In genomic region chr16:48447940-48448536, GRCh38 we compare ENCODE assay signal across 1 cellular context.
TF ChIP-seq lines count a peak whose summit lies in the region.

No MANE protein-coding gene starts in this region.

TF ChIP-seq in HepG2, 621 proteins besides CTCF, POLR2A, EP300 and RAD21 (continued from another document and continues in another):
- TF ChIP-seq ARID5B (CRISPR knock-in tag; IDR thresholded peaks at IDR 0.05) (peak; percentile 78), RBAK (CRISPR knock-in tag; IDR thresholded peaks at IDR 0.05) (no peak), MYPOP (CRISPR knock-in tag; IDR thresholded peaks at IDR 0.05) (no peak), KMT2A (CRISPR knock-in tag; IDR thresholded peaks at IDR 0.05) (no peak), BHLHE40 (IDR thresholded peaks at IDR 0.05; ENCODE audit: low read length) (no peak), MBNL3 (CRISPR knock-in tag; conservative IDR thresholded peaks at IDR 0.05) (no peak), MED8 (CRISPR knock-in tag; IDR thresholded peaks at IDR 0.05; ENCODE audit: insufficient replicate concordance) (no peak), ZNF709 (CRISPR knock-in tag; IDR thresholded peaks at IDR 0.05) (no peak), RBFOX2 (IDR thresholded peaks at IDR 0.05; ENCODE audit: low read depth, low read length) (no peak), ZNF160 (CRISPR knock-in tag; IDR thresholded peaks at IDR 0.05) (peak; percentile 56; the same call in 1 of the 2 replicates), SPEN (CRISPR knock-in tag; IDR thresholded peaks at IDR 0.05; ENCODE audit: low read depth) (peak; percentile 63; the same call in 1 of the 2 replicates), MTA3 (CRISPR knock-in tag; IDR thresholded peaks at IDR 0.05) (no peak), TRIM24 (CRISPR knock-in tag; IDR thresholded peaks at IDR 0.05) (0 out of 2 replicates have a peak, but pooled peaks have one; percentile 35), MTF1 (CRISPR knock-in tag; IDR thresholded peaks at IDR 0.05) (no peak), ZNF788 (CRISPR knock-in tag; IDR thresholded peaks at IDR 0.05; ENCODE audit: borderline replicate concordance) (no peak; the same call in 1 of the 2 replicates), HMGXB4 (CRISPR knock-in tag; IDR thresholded peaks at IDR 0.05; ENCODE audit: borderline replicate concordance in 1 of 2, low read depth in 1 of 2) (no peak; a peak in 1 of 4 replicates), MAFK (conservative IDR thresholded peaks at IDR 0.05 in 1 of 2, IDR thresholded peaks at IDR 0.05 in 1 of 2; ENCODE audit: low read length in 2 of 2) (no peak), NR2F2 (IDR thresholded peaks at IDR 0.05; ENCODE audit: borderline replicate concordance, low read depth) (no peak), KLF12 (CRISPR knock-in tag; IDR thresholded peaks at IDR 0.05; ENCODE audit: borderline replicate concordance) (no peak), ZNF564 (CRISPR knock-in tag; IDR thresholded peaks at IDR 0.05) (no peak), ZNF850 (CRISPR knock-in tag; conservative IDR thresholded peaks at IDR 0.05) (no peak), ZSCAN5A (CRISPR knock-in tag; IDR thresholded peaks at IDR 0.05; ENCODE audit: borderline replicate concordance) (no peak), ZNF629 (CRISPR knock-in tag; conservative IDR thresholded peaks at IDR 0.05) (peak; percentile 38; the same call in 1 of the 2 replicates), HIC2 (CRISPR knock-in tag; IDR thresholded peaks at IDR 0.05; ENCODE audit: low read depth) (no peak), ZNF687 (CRISPR knock-in tag; IDR thresholded peaks at IDR 0.05) (peak; percentile 38), NFIC (IDR thresholded peaks at IDR 0.05; ENCODE audit: low read length) (no peak), EED (CRISPR knock-in tag; IDR thresholded peaks at IDR 0.05) (no peak), EZH2 (conservative IDR thresholded peaks at IDR 0.05; ENCODE audit: low read depth, low read length) (no peak), HOXD1 (CRISPR knock-in tag; IDR thresholded peaks at IDR 0.05) (no peak), JUN (CRISPR knock-in tag; IDR thresholded peaks at IDR 0.05) (no peak), MXI1 (IDR thresholded peaks at IDR 0.05; ENCODE audit: borderline replicate concordance, low read depth, low read length) (no peak), HNRNPLL (IDR thresholded peaks at IDR 0.05; ENCODE audit: low read depth, low read length, poor library complexity, severe bottlenecking) (no peak), SNRNP70 (IDR thresholded peaks at IDR 0.05; ENCODE audit: low read depth, low read length) (no peak), ZNF672 (CRISPR knock-in tag; IDR thresholded peaks at IDR 0.05) (no peak), RARA (CRISPR knock-in tag; IDR thresholded peaks at IDR 0.05) (peak; percentile 83), SALL1 (CRISPR knock-in tag; IDR thresholded peaks at IDR 0.05) (peak; percentile 87), TFE3 (CRISPR knock-in tag; IDR thresholded peaks at IDR 0.05) (no peak), ZNF121 (CRISPR knock-in tag; IDR thresholded peaks at IDR 0.05) (no peak), TIGD3 (CRISPR knock-in tag; IDR thresholded peaks at IDR 0.05; ENCODE audit: borderline replicate concordance) (no peak), PCBP1 (IDR thresholded peaks at IDR 0.05; ENCODE audit: borderline replicate concordance, low read depth, low read length) (no peak), ATF2 (CRISPR knock-in tag; IDR thresholded peaks at IDR 0.05) (0 out of 2 replicates have a peak, but pooled peaks have one; percentile 26), ATF6 (CRISPR knock-in tag; conservative IDR thresholded peaks at IDR 0.05) (no peak)
